ENCODE assay signal across 1 cellular context in the genomic region with DNA sequence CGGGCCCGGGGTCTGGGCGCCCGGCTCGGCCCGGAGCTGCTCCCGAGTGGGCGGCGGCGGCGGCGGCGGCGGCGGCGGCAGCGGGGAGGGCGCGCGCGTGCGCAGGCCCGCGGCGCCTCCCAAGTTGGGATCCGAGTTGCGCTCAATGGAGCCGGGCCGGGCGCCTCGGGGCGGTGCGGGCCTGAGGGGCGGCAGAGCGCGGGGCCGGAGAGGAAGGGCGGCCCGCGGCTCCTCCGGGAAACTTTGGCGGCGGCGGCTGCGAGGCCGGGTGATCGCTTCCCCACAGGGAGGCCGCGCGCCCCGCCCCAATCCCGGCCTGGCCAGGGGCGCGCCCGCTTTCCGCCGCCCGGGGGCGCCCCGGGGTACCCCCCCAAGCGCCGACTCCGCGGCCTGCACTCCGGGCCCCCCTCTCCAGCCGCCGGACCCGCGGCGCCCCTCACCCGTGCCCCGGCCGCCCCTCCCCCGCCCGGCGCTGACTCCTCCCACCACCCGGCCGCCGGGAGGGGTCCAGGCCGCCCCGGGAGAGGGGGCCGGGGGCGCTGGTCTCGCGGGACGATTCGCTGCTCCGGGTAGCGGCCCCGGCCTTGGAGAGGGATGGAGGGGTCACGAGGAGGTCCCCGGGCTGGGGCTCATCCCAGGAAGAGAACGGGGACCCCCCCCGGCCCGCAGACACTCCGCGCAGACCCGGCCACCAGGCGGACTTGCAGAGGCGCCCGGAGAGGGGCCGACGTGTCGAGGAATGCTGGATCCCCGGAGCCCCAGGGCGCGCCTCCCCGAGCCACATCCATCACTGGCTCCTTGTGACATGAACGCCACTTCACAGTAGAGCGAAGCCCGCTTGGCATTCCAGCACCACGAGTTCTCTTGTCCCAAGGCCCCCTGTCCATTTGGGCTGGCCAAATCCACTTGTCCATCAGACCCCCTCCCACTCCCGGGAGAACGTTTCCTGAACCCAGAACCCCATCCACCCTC.
TF ChIP-seq lines count a peak whose summit lies in the region.

A gene with protein sequence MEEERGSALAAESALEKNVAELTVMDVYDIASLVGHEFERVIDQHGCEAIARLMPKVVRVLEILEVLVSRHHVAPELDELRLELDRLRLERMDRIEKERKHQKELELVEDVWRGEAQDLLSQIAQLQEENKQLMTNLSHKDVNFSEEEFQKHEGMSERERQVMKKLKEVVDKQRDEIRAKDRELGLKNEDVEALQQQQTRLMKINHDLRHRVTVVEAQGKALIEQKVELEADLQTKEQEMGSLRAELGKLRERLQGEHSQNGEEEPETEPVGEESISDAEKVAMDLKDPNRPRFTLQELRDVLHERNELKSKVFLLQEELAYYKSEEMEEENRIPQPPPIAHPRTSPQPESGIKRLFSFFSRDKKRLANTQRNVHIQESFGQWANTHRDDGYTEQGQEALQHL (minus strand): TSS at position 48 of the 972 bp plus-strand sequence. CDS start 237 bp downstream, outside the sequence.

TF ChIP-seq in SK-N-SH, 30 proteins besides CTCF, POLR2A, EP300 and RAD21 (continued from another document):
- TF ChIP-seq, protein P1, sequence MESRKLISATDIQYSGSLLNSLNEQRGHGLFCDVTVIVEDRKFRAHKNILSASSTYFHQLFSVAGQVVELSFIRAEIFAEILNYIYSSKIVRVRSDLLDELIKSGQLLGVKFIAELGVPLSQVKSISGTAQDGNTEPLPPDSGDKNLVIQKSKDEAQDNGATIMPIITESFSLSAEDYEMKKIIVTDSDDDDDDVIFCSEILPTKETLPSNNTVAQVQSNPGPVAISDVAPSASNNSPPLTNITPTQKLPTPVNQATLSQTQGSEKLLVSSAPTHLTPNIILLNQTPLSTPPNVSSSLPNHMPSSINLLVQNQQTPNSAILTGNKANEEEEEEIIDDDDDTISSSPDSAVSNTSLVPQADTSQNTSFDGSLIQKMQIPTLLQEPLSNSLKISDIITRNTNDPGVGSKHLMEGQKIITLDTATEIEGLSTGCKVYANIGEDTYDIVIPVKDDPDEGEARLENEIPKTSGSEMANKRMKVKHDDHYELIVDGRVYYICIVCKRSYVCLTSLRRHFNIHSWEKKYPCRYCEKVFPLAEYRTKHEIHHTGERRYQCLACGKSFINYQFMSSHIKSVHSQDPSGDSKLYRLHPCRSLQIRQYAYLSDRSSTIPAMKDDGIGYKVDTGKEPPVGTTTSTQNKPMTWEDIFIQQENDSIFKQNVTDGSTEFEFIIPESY (IDR thresholded peaks at IDR 0.05; ENCODE audit: borderline replicate concordance, low read depth): peak; percentile 44; the same call in 1 of the 2 replicates
- TF ChIP-seq, protein P2, sequence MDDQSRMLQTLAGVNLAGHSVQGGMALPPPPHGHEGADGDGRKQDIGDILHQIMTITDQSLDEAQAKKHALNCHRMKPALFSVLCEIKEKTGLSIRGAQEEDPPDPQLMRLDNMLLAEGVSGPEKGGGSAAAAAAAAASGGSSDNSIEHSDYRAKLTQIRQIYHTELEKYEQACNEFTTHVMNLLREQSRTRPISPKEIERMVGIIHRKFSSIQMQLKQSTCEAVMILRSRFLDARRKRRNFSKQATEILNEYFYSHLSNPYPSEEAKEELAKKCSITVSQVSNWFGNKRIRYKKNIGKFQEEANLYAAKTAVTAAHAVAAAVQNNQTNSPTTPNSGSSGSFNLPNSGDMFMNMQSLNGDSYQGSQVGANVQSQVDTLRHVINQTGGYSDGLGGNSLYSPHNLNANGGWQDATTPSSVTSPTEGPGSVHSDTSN (IDR thresholded peaks at IDR 0.05): peak; percentile 38; the same call in 1 of the 2 replicates
- no peak for TF ChIP-seq YY1 (IDR thresholded peaks at IDR 0.05; ENCODE audit: low read depth)
- no peak for TF ChIP-seq RXRA (IDR thresholded peaks at IDR 0.05; ENCODE audit: borderline replicate concordance, low read depth)
- peak; percentile 68 for TF ChIP-seq NRF1 (IDR thresholded peaks at IDR 0.05; ENCODE audit: low read depth, low read length)
- TF ChIP-seq FOXJ3 (CRISPR knock-in tag; IDR thresholded peaks at IDR 0.05): no peak
- no peak for TF ChIP-seq TAF1 (IDR thresholded peaks at IDR 0.05; ENCODE audit: borderline replicate concordance, low read depth, low read length)
- no peak for TF ChIP-seq REST (IDR thresholded peaks at IDR 0.05; ENCODE audit: low read depth, low read length)
- no peak for TF ChIP-seq EZH2phosphoT487 (IDR thresholded peaks at IDR 0.05; ENCODE audit: borderline replicate concordance, low read depth)
- no peak for TF ChIP-seq CHD2 (IDR thresholded peaks at IDR 0.05; ENCODE audit: low read length, partially characterized antibody)
